ENCODE assay signal across 11 cellular contexts in genomic region chr7:129906700-129907099, GRCh38. TPM values are rescaled to one million over a fixed set of nuclear protein-coding genes. Genes with fewer than 3 reads are reported as not detected.
DNase-seq lines count a peak whose midpoint lies in the region; ATAC-seq and TF ChIP-seq lines count a peak whose summit lies in the region.
"Had no signal": no experiment of that assay in that cellular context is flagged by ENCODE, and none has a peak within 500 bp of the region (broad histone marks: within the 10 kb centered on the region; RNA-seq: fewer than 3 reads in every experiment).

No MANE protein-coding gene starts in this region.

- peak overlapping the region; percentile 48 to 81 for H3K4me3 Mint-ChIP-seq in activated T-cell treated with anti-CD3 and anti-CD28 coated beads, Interleukin-2, amount 50 U/mL, for 72 hours

- H3K36me3 ChIP-seq in left lung (peaks cover 0 to 10% of the 10 kb centered on the region in 2 donors), thoracic aorta (peaks cover 7% of the 10 kb centered on the region)

- peaks cover 7 to 14% of the 10 kb centered on the region in 2 donors for H3K36me3 Mint-ChIP-seq in activated T-cell treated with anti-CD3 and anti-CD28 coated beads, Interleukin-2, amount 50 U/mL, for 72 hours (ENCODE audit: insufficient read depth in 2 of 2)

- no peaks in the 10 kb centered on the region for H3K9me3 ChIP-seq in left lung
- no peaks in the 10 kb centered on the region for H3K9me3 ChIP-seq in thoracic aorta

- no peak for TF ChIP-seq CTCF in astrocyte of the spinal cord (IDR thresholded peaks at IDR 0.05; ENCODE audit: low read depth, low read length)
- TF ChIP-seq CTCF in left lung (IDR thresholded peaks at IDR 0.05) = no peak
- TF ChIP-seq CTCF in thoracic aorta (IDR thresholded peaks at IDR 0.05) = no peak

- ATAC-seq in activated T-cell treated with anti-CD3 and anti-CD28 coated beads, Interleukin-2, amount 50 U/mL, for 72 hours (replicated peaks in 1 of 2) = peak; percentile 92 to 95
- ATAC-seq in left lung = peak; percentile 46
- ATAC-seq in thoracic aorta (ENCODE audit: insufficient number of reproducible peaks, low FRiP score, low read depth) = no peak
- ATAC-seq in GM18519 (IDR thresholded peaks at IDR 0.05; ENCODE audit: low FRiP score, unreplicated experiment) = no peak

- peak overlapping the region; percentile 51 for H3K27ac Mint-ChIP-seq in activated T-cell treated with anti-CD3 and anti-CD28 coated beads, Interleukin-2, amount 50 U/mL, for 72 hours

- H3K27me3 Mint-ChIP-seq in activated T-cell treated with anti-CD3 and anti-CD28 coated beads, Interleukin-2, amount 50 U/mL, for 72 hours (ENCODE audit: low read depth) = no peaks in the 10 kb centered on the region

- H3K9me3 Mint-ChIP-seq in activated T-cell treated with anti-CD3 and anti-CD28 coated beads, Interleukin-2, amount 50 U/mL, for 72 hours = peaks cover 2% of the 10 kb centered on the region in 2 donors

- in situ Hi-C loops in astrocyte of the spinal cord (cut with HindIII; ENCODE audit: low sequenced_read_pairs) = no loop called here

- H3K27me3 ChIP-seq in left lung (no peaks in the 10 kb centered on the region), thoracic aorta (replicated peaks; ENCODE audit: insufficient read depth) (no peaks in the 10 kb centered on the region)

- DNase-seq in activated T-cell treated with anti-CD3 and anti-CD28 coated beads, Interleukin-2, amount 50 U/mL, for 72 hours = no peak
- DNase-seq in activated T-cell treated with anti-CD3 and anti-CD28 coated beads, Interleukin-2, amount 50 U/mL, for 1 hour = no peak
- peak; percentile 25 for DNase-seq in astrocyte of the spinal cord (ENCODE audit: low read depth, low spot score)
- no peak for DNase-seq in left lung
- DNase-seq in thoracic aorta (ENCODE audit: low spot score) = no peak
- DNase-seq in GM19240 (ENCODE audit: insufficient read length, low spot score) = no peak
- no peak for DNase-seq in OCI-M1 (lab: John Stamatoyannopoulos, UW)
- DNase-seq: KBM-7, NCI-H446 treated with DMSO at 0.1 percent for 48 hours had no signal

- intact Hi-C loops in left lung (cut with DNase I) = no loop called here

- H3K27ac ChIP-seq in left lung (peak overlapping the region in 1 of 2 donors; percentile 49), thoracic aorta (no peak overlapping the region)

- H3K4me3 ChIP-seq in astrocyte of the spinal cord (ENCODE audit: low read depth, low read length) (no peak overlapping the region), left lung (no peak overlapping the region), thoracic aorta (peak overlapping the region; percentile 1)
- H3K4me3 ChIP-seq: skin epidermis had no signal

- H3K4me1 ChIP-seq in left lung = peaks cover 4 to 24% of the 10 kb centered on the region in 2 donors
- H3K4me1 ChIP-seq in thoracic aorta (ENCODE audit: control insufficient read depth in 1 of 2, low read depth in 2 of 2) = peaks cover 28 to 62% of the 10 kb centered on the region in 2 donors

- peaks cover 94% of the 10 kb centered on the region for H3K4me1 Mint-ChIP-seq in activated T-cell treated with anti-CD3 and anti-CD28 coated beads, Interleukin-2, amount 50 U/mL, for 72 hours (ENCODE audit: low read depth)

RNA-seq across cellular contexts. Expression of gene UBE2H, which starts 46.1 kb away (rescaled TPM):
- 10 to 100 TPM; 53.2 to 60.9 TPM for total RNA-seq in activated T-cell treated with anti-CD3 and anti-CD28 coated beads, Interleukin-2, amount 50 U/mL, for 72 hours
- 100 to 1,000 TPM in 1 of 2 donors, 10 to 100 TPM in 1; 58.7 to 121 TPM for total RNA-seq in left lung
- 100 to 1,000 TPM; 136 to 158 TPM for total RNA-seq in thoracic aorta

Comparison
In these comparisons a context has a peak if more than half of its experiments do, and no peak if none do; other contexts are left out.
1. ATAC-seq: peak in activated T-cell treated with anti-CD3 and anti-CD28 coated beads, Interleukin-2, amount 50 U/mL, for 72 hours (2 of 2) and left lung (single experiment); none in thoracic aorta (single experiment) and GM18519 (single experiment).